Comparison of ENCODE assay signal across 16 cellular contexts in genomic region chr3:32551087-32551486, GRCh38. TPM values are rescaled to one million over a fixed set of nuclear protein-coding genes. Genes with fewer than 3 reads are reported as not detected.
A peak's percentile ranks its signal among the peaks of the same experiment; 100 is the strongest.
DNase-seq lines count a peak whose midpoint lies in the region; ATAC-seq lines count a peak whose summit lies in the region.
"Had no signal": no experiment of that assay in that cellular context is flagged by ENCODE, and none has a peak within 500 bp of the region (broad histone marks: within the 10 kb centered on the region; RNA-seq: fewer than 3 reads in every experiment).

No MANE protein-coding gene starts in this region.

- H3K9me3 Mint-ChIP-seq in activated T-cell treated with anti-CD3 and anti-CD28 coated beads, Interleukin-2, amount 50 U/mL, for 24 hours, result no peaks in the 10 kb centered on the region
- no peaks in the 10 kb centered on the region for H3K9me3 Mint-ChIP-seq in activated T-cell treated with anti-CD3 and anti-CD28 coated beads, Interleukin-2, amount 50 U/mL, for 4 hours
- no peaks in the 10 kb centered on the region for H3K9me3 Mint-ChIP-seq in dendritic cell treated with granulocyte-macrophage colony-stimulating factor and Interleukin-4, amounts not matched to agents 40 ng/mL and 50 ng/mL, for 4 days
- H3K9me3 Mint-ChIP-seq in stimulated activated memory B cell treated with anti-CD40 and anti-IgM and Interleukin-4, amounts not matched to agents 10 μg/mL and 1 μg/mL and 100 μg/mL, for 72 hours, result no peaks in the 10 kb centered on the region
- H3K9me3 Mint-ChIP-seq in natural killer cell treated with Interleukin-12 subunit alpha and Interleukin-12 subunit beta and Interleukin-15 and Interleukin-18, amount 100 ng/mL, for 72 hours, result no peaks in the 10 kb centered on the region

- peaks cover 4% of the 10 kb centered on the region for H3K36me3 Mint-ChIP-seq in activated T-cell treated with anti-CD3 and anti-CD28 coated beads, Interleukin-2, amount 50 U/mL, for 24 hours (ENCODE audit: low read depth)
- peaks cover 9% of the 10 kb centered on the region for H3K36me3 Mint-ChIP-seq in activated T-cell treated with anti-CD3 and anti-CD28 coated beads, Interleukin-2, amount 50 U/mL, for 4 hours (ENCODE audit: insufficient read depth)
- H3K36me3 Mint-ChIP-seq in dendritic cell treated with granulocyte-macrophage colony-stimulating factor and Interleukin-4, amounts not matched to agents 40 ng/mL and 50 ng/mL, for 4 days (ENCODE audit: low read depth), result peaks cover 19% of the 10 kb centered on the region
- H3K36me3 Mint-ChIP-seq in stimulated activated memory B cell treated with anti-CD40 and anti-IgM and Interleukin-4, amounts not matched to agents 10 μg/mL and 1 μg/mL and 100 μg/mL, for 72 hours, result peaks cover 13% of the 10 kb centered on the region
- no peaks in the 10 kb centered on the region for H3K36me3 Mint-ChIP-seq in natural killer cell treated with Interleukin-12 subunit alpha and Interleukin-12 subunit beta and Interleukin-15 and Interleukin-18, amount 100 ng/mL, for 72 hours

- no peak for ATAC-seq in activated T-cell treated with anti-CD3 and anti-CD28 coated beads, Interleukin-2, amount 50 U/mL, for 4 hours
- peak; percentile 50 for ATAC-seq in HG03108 (IDR thresholded peaks at IDR 0.05; ENCODE audit: unreplicated experiment)
- peak; percentile 50 for ATAC-seq in stimulated activated memory B cell treated with anti-CD40 and anti-IgM and Interleukin-4, amounts not matched to agents 10 μg/mL and 1 μg/mL and 100 μg/mL, for 72 hours
- no peak for ATAC-seq in natural killer cell treated with Interleukin-12 subunit alpha and Interleukin-12 subunit beta and Interleukin-15 and Interleukin-18, amount 100 ng/mL, for 72 hours
- ATAC-seq: left ventricle myocardium superior, T-helper 17 cell had no signal

- H3K27me3 Mint-ChIP-seq in activated T-cell treated with anti-CD3 and anti-CD28 coated beads, Interleukin-2, amount 50 U/mL, for 24 hours, result no peaks in the 10 kb centered on the region
- H3K27me3 Mint-ChIP-seq in activated T-cell treated with anti-CD3 and anti-CD28 coated beads, Interleukin-2, amount 50 U/mL, for 4 hours (ENCODE audit: low read depth), result no peaks in the 10 kb centered on the region
- no peaks in the 10 kb centered on the region for H3K27me3 Mint-ChIP-seq in dendritic cell treated with granulocyte-macrophage colony-stimulating factor and Interleukin-4, amounts not matched to agents 40 ng/mL and 50 ng/mL, for 4 days
- no peaks in the 10 kb centered on the region for H3K27me3 Mint-ChIP-seq in stimulated activated memory B cell treated with anti-CD40 and anti-IgM and Interleukin-4, amounts not matched to agents 10 μg/mL and 1 μg/mL and 100 μg/mL, for 72 hours
- H3K27me3 Mint-ChIP-seq in natural killer cell treated with Interleukin-12 subunit alpha and Interleukin-12 subunit beta and Interleukin-15 and Interleukin-18, amount 100 ng/mL, for 72 hours, result no peaks in the 10 kb centered on the region
- H3K27me3 Mint-ChIP-seq: activated naive CD8-positive, alpha-beta T cell; T-helper 17 cell had no signal

- no peak for DNase-seq in activated T-cell treated with anti-CD3 and anti-CD28 coated beads, Interleukin-2, amount 50 U/mL, for 24 hours
- no peak for DNase-seq in activated T-cell treated with anti-CD3 and anti-CD28 coated beads, Interleukin-2, amount 50 U/mL, for 4 hours
- DNase-seq in activated CD4-positive, alpha-beta T cell treated with anti-CD3 and anti-CD28 coated beads for 4 hours, result no peak
- no peak for DNase-seq in natural killer cell treated with Interleukin-12 subunit alpha and Interleukin-12 subunit beta and Interleukin-15 and Interleukin-18, amount 100 ng/mL, for 72 hours (ENCODE audit: low spot score)
- no peak for DNase-seq in NK-92 (lab: John Stamatoyannopoulos, UW; ENCODE audit: unreplicated experiment)
- DNase-seq: Caco-2, left ventricle myocardium superior, MG63, NCI-H2081, NCI-H774, T-helper 17 cell, uterus had no signal

- intact Hi-C loops in dendritic cell treated with granulocyte-macrophage colony-stimulating factor and Interleukin-4, amounts not matched to agents 40 ng/mL and 50 ng/mL, for 4 days (cut with micrococcal nuclease), result no loop called here

- H3K4me1 Mint-ChIP-seq in activated T-cell treated with anti-CD3 and anti-CD28 coated beads, Interleukin-2, amount 50 U/mL, for 24 hours (ENCODE audit: low read depth), result peaks cover 48% of the 10 kb centered on the region
- H3K4me1 Mint-ChIP-seq in activated T-cell treated with anti-CD3 and anti-CD28 coated beads, Interleukin-2, amount 50 U/mL, for 4 hours (ENCODE audit: low read depth), result peaks cover 46% of the 10 kb centered on the region
- peaks cover 60% of the 10 kb centered on the region for H3K4me1 Mint-ChIP-seq in dendritic cell treated with granulocyte-macrophage colony-stimulating factor and Interleukin-4, amounts not matched to agents 40 ng/mL and 50 ng/mL, for 4 days (ENCODE audit: low read depth)
- H3K4me1 Mint-ChIP-seq in stimulated activated memory B cell treated with anti-CD40 and anti-IgM and Interleukin-4, amounts not matched to agents 10 μg/mL and 1 μg/mL and 100 μg/mL, for 72 hours, result peaks cover 41% of the 10 kb centered on the region
- H3K4me1 Mint-ChIP-seq in natural killer cell treated with Interleukin-12 subunit alpha and Interleukin-12 subunit beta and Interleukin-15 and Interleukin-18, amount 100 ng/mL, for 72 hours (ENCODE audit: low read depth in 2 of 2), result peaks cover 29 to 41% of the 10 kb centered on the region in 2 donors

- no peak overlapping the region for H3K4me3 Mint-ChIP-seq in activated T-cell treated with anti-CD3 and anti-CD28 coated beads, Interleukin-2, amount 50 U/mL, for 24 hours
- H3K4me3 Mint-ChIP-seq in activated T-cell treated with anti-CD3 and anti-CD28 coated beads, Interleukin-2, amount 50 U/mL, for 4 hours, result no peak overlapping the region
- H3K4me3 Mint-ChIP-seq in dendritic cell treated with granulocyte-macrophage colony-stimulating factor and Interleukin-4, amounts not matched to agents 40 ng/mL and 50 ng/mL, for 4 days, result no peak overlapping the region
- H3K4me3 Mint-ChIP-seq in stimulated activated memory B cell treated with anti-CD40 and anti-IgM and Interleukin-4, amounts not matched to agents 10 μg/mL and 1 μg/mL and 100 μg/mL, for 72 hours, result no peak overlapping the region
- no peak overlapping the region for H3K4me3 Mint-ChIP-seq in natural killer cell treated with Interleukin-12 subunit alpha and Interleukin-12 subunit beta and Interleukin-15 and Interleukin-18, amount 100 ng/mL, for 72 hours
- H3K4me3 Mint-ChIP-seq: activated naive CD8-positive, alpha-beta T cell; T-helper 17 cell had no signal

- peak overlapping the region; percentile 3 for H3K27ac Mint-ChIP-seq in activated T-cell treated with anti-CD3 and anti-CD28 coated beads, Interleukin-2, amount 50 U/mL, for 24 hours
- H3K27ac Mint-ChIP-seq in dendritic cell treated with granulocyte-macrophage colony-stimulating factor and Interleukin-4, amounts not matched to agents 40 ng/mL and 50 ng/mL, for 4 days, result peak overlapping the region; percentile 54
- peak overlapping the region; percentile 3 for H3K27ac Mint-ChIP-seq in stimulated activated memory B cell treated with anti-CD40 and anti-IgM and Interleukin-4, amounts not matched to agents 10 μg/mL and 1 μg/mL and 100 μg/mL, for 72 hours
- H3K27ac Mint-ChIP-seq in natural killer cell treated with Interleukin-12 subunit alpha and Interleukin-12 subunit beta and Interleukin-15 and Interleukin-18, amount 100 ng/mL, for 72 hours, result no peak overlapping the region
- H3K27ac Mint-ChIP-seq: activated naive CD8-positive, alpha-beta T cell; T-helper 17 cell had no signal

RNA-seq across cellular contexts. Expression of gene DYNC1LI1, which starts 19.6 kb away (rescaled TPM):
- 10 to 100 TPM; 53.1 to 54.1 (median 53.3) TPM for total RNA-seq in activated T-cell treated with anti-CD3 and anti-CD28 coated beads, Interleukin-2, amount 50 U/mL, for 4 hours
- 10 to 100 TPM; 38.8 to 45.4 TPM for total RNA-seq in natural killer cell treated with Interleukin-12 subunit alpha and Interleukin-12 subunit beta and Interleukin-15 and Interleukin-18, amount 100 ng/mL, for 72 hours

RNA-seq across cellular contexts. Expression of gene CMTM6, which starts 48.4 kb away (rescaled TPM):
- 10 to 100 TPM; 44.3 to 60.9 (median 47.9) TPM for total RNA-seq in activated T-cell treated with anti-CD3 and anti-CD28 coated beads, Interleukin-2, amount 50 U/mL, for 4 hours
- 10 to 100 TPM; 48.6 to 83.0 TPM for total RNA-seq in natural killer cell treated with Interleukin-12 subunit alpha and Interleukin-12 subunit beta and Interleukin-15 and Interleukin-18, amount 100 ng/mL, for 72 hours

Comparison
In these comparisons a context has a peak if more than half of its experiments do, and no peak if none do; other contexts are left out.
1. H3K27ac Mint-ChIP-seq: peak in activated T-cell treated with anti-CD3 and anti-CD28 coated beads, Interleukin-2, amount 50 U/mL, for 24 hours (single experiment), dendritic cell treated with granulocyte-macrophage colony-stimulating factor and Interleukin-4, amounts not matched to agents 40 ng/mL and 50 ng/mL, for 4 days (single experiment) and stimulated activated memory B cell treated with anti-CD40 and anti-IgM and Interleukin-4, amounts not matched to agents 10 μg/mL and 1 μg/mL and 100 μg/mL, for 72 hours (single experiment); none in natural killer cell treated with Interleukin-12 subunit alpha and Interleukin-12 subunit beta and Interleukin-15 and Interleukin-18, amount 100 ng/mL, for 72 hours (0 of 2).
2. ATAC-seq: peak in HG03108 (single experiment) and stimulated activated memory B cell treated with anti-CD40 and anti-IgM and Interleukin-4, amounts not matched to agents 10 μg/mL and 1 μg/mL and 100 μg/mL, for 72 hours (single experiment); none in activated T-cell treated with anti-CD3 and anti-CD28 coated beads, Interleukin-2, amount 50 U/mL, for 4 hours (0 of 2) and natural killer cell treated with Interleukin-12 subunit alpha and Interleukin-12 subunit beta and Interleukin-15 and Interleukin-18, amount 100 ng/mL, for 72 hours (0 of 2).